ENCODE assay signal across 8 cellular contexts in the genomic region with DNA sequence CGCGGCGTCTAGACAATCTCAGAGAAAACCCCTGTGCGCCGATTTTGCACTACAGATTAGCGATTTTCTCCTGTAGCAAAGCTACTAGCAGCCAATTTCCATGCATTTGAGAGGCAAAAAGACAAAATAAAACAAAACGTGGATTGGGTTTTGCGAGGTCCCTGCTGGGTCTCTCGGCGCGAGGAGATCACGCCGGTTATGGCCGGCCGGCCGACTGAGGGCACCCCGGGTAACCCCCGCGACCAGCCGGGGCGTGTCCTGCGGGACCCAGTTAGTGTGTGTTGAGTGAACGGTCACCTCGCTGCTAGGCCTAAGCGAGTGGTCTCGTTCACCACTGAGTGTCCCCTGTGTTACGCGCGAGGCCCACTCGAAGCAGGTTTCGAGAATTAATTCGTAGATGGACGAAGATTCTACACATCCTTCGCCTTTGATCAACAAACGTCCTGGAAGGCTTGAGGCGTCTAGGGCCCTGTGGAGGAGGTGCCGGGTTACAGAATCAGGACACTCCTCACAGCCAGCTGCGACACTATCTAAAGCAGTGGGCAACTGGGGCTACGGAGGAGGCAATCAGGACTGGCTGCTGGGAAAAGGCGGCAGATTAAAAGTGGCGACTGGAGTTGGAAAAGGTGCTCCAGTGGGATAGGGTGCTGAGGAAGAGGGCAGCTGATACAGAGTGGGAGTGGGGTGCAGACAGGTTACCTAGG. TPM values are rescaled to one million over a fixed set of nuclear protein-coding genes. Genes with fewer than 3 reads are reported as not detected.
A peak's percentile ranks its signal among the peaks of the same experiment; 100 is the strongest.
DNase-seq lines count a peak whose midpoint lies in the region; ATAC-seq and TF ChIP-seq lines count a peak whose summit lies in the region.

No MANE protein-coding gene starts in this region.

- CTCF ChIA-PET in RWPE1 (lab: Yijun Ruan, JAX): interaction anchor here (0.7 to 2.9 kb wide), 4 partner anchors 26 to 78 kb away, joined by 3 to 10 read pairs (median 4); no protein-coding TSS in a partner anchor

- peak overlapping the region; percentile 96 for H3K27ac Mint-ChIP-seq in activated CD4-positive, alpha-beta T cell treated with anti-CD3 and anti-CD28 coated beads, Interleukin-2, amount 10 ng/mL, durations not matched to agents 24 days and 14 days
- H3K27ac Mint-ChIP-seq in natural killer cell: peak overlapping the region; percentile 92 to 94

- no peak for ATAC-seq in natural killer cell
- ATAC-seq in HG02870 (IDR thresholded peaks at IDR 0.05; ENCODE audit: unreplicated experiment): no peak
- ATAC-seq in HG03108 (IDR thresholded peaks at IDR 0.05; ENCODE audit: unreplicated experiment): no peak

- H3K4me3 Mint-ChIP-seq in activated CD4-positive, alpha-beta T cell treated with anti-CD3 and anti-CD28 coated beads, Interleukin-2, amount 10 ng/mL, durations not matched to agents 24 days and 14 days: peak overlapping the region; percentile 93
- peak overlapping the region; percentile 92 for H3K4me3 Mint-ChIP-seq in natural killer cell

- H3K9me3 Mint-ChIP-seq in activated CD4-positive, alpha-beta T cell treated with anti-CD3 and anti-CD28 coated beads, Interleukin-2, amount 10 ng/mL, durations not matched to agents 24 days and 14 days: no peaks in the 10 kb centered on the region
- H3K9me3 Mint-ChIP-seq in natural killer cell: no peaks in the 10 kb centered on the region

- POLR2A ChIA-PET in RWPE1 (lab: Yijun Ruan, JAX; ENCODE audit: low non-redundant PET): interaction anchor here (0.9 to 1.0 kb wide), 2 partner anchors 10 to 13 kb away, joined by 3 to 5 read pairs; no protein-coding TSS in a partner anchor

- peaks cover 36% of the 10 kb centered on the region for H3K36me3 Mint-ChIP-seq in activated CD4-positive, alpha-beta T cell treated with anti-CD3 and anti-CD28 coated beads, Interleukin-2, amount 10 ng/mL, durations not matched to agents 24 days and 14 days (ENCODE audit: low read depth)
- no peaks in the 10 kb centered on the region for H3K36me3 Mint-ChIP-seq in natural killer cell

- intact Hi-C loops in activated CD4-positive, alpha-beta T cell treated with anti-CD3 and anti-CD28 coated beads, Interleukin-2, amount 10 ng/mL, durations not matched to agents 24 days and 14 days (cut with micrococcal nuclease): loop anchor here (1.0 to 10.0 kb wide), 3 partner anchors 33 to 519 kb away; partner anchors contain the start of genes JADE2 and SKP1
- intact Hi-C loops in natural killer cell (cut with micrococcal nuclease): no loop called here

- TF ChIP-seq CTCF in RWPE1 (conservative IDR thresholded peaks at IDR 0.05; ENCODE audit: low read depth) (no peak), natural killer cell (IDR thresholded peaks at IDR 0.05) (no peak)

- no peak for DNase-seq in activated CD4-positive, alpha-beta T cell treated with anti-CD3 and anti-CD28 coated beads, Interleukin-2, amount 10 ng/mL, durations not matched to agents 24 days and 14 days
- no peak for DNase-seq in activated CD4-positive, alpha-beta T cell treated with anti-CD3 and anti-CD28 coated beads for 1 hour
- no peak for DNase-seq in RWPE1 (ENCODE audit: low spot score)
- DNase-seq in epithelial cell of prostate (ENCODE audit: low read depth, low spot score): no peak
- DNase-seq in natural killer cell: no peak
- DNase-seq in NOMO-1 (lab: John Stamatoyannopoulos, UW; ENCODE audit: unreplicated experiment in 2 of 2): no peak

- H3K4me1 Mint-ChIP-seq in activated CD4-positive, alpha-beta T cell treated with anti-CD3 and anti-CD28 coated beads, Interleukin-2, amount 10 ng/mL, durations not matched to agents 24 days and 14 days: peaks cover 35% of the 10 kb centered on the region
- peaks cover 31 to 41% of the 10 kb centered on the region in 2 donors for H3K4me1 Mint-ChIP-seq in natural killer cell

- H3K27me3 Mint-ChIP-seq in activated CD4-positive, alpha-beta T cell treated with anti-CD3 and anti-CD28 coated beads, Interleukin-2, amount 10 ng/mL, durations not matched to agents 24 days and 14 days: no peaks in the 10 kb centered on the region
- peaks cover 0 to 3% of the 10 kb centered on the region in 2 donors for H3K27me3 Mint-ChIP-seq in natural killer cell (ENCODE audit: low read depth in 2 of 2)

- peak overlapping the region; percentile 94 for H3K27ac ChIP-seq in RWPE1
- H3K27ac ChIP-seq in epithelial cell of prostate: peak overlapping the region; percentile 88

RNA-seq across cellular contexts. Expression of gene VDAC1, which starts 0.8 kb away (rescaled TPM):
- total RNA-seq in activated CD4-positive, alpha-beta T cell treated with anti-CD3 and anti-CD28 coated beads, Interleukin-2, amount 10 ng/mL, durations not matched to agents 24 days and 14 days: 508 and 515 TPM in 2 replicates
- total RNA-seq in natural killer cell: 10 to 100 TPM; 54.0 to 63.3 (median 60.2) TPM

RNA-seq across cellular contexts. Expression of gene C5orf15, which starts 37.1 kb away (rescaled TPM):
- 41.4 and 45.0 TPM in 2 replicates for total RNA-seq in activated CD4-positive, alpha-beta T cell treated with anti-CD3 and anti-CD28 coated beads, Interleukin-2, amount 10 ng/mL, durations not matched to agents 24 days and 14 days
- 10 to 100 TPM; 15.2 to 19.9 (median 18.0) TPM for total RNA-seq in natural killer cell
